ENCODE assay signal across 23 cellular contexts in genomic region chr1:6476483-6476882, GRCh38. TPM values are rescaled to one million over a fixed set of nuclear protein-coding genes. Genes with fewer than 3 reads are reported as not detected.
"Had no signal": no experiment of that assay in that cellular context is flagged by ENCODE, and none has a peak within 500 bp of the region (broad histone marks: within the 10 kb centered on the region; RNA-seq: fewer than 3 reads in every experiment).

No MANE protein-coding gene starts in this region.

- H3K27me3 ChIP-seq: cardiac muscle cell, foreskin keratinocyte, tibial nerve, vagina had no signal

- H3K4me3 ChIP-seq: cardiac muscle cell, lung, tibial nerve, vagina had no signal

- ATAC-seq: foreskin keratinocyte; stimulated activated naive CD8-positive, alpha-beta T cell treated with anti-CD3 and anti-CD28 coated beads, Interleukin-15, Interleukin-2, amounts not matched to agents 100 U/mL and 50 U/mL, for 24 hours had no signal

- H3K4me1 ChIP-seq: vagina had no signal

- H3K9me3 ChIP-seq: tibial nerve, vagina had no signal

- H3K36me3 ChIP-seq: cardiac muscle cell had no signal

- H3K27ac ChIP-seq: foreskin keratinocyte, tibial nerve, vagina had no signal

- DNase-seq: activated B cell treated with CpG ODN at 0.5 μM for 24 hours; activated CD4-positive, alpha-beta memory T cell treated with anti-CD3 and anti-CD28 coated beads for 36 hours; activated CD4-positive, alpha-beta T cell treated with anti-CD3 and anti-CD28 coated beads for 4 hours; activated naive CD8-positive, alpha-beta T cell treated with anti-CD3 and anti-CD28 coated beads for 36 hours; activated T-cell treated with anti-CD3 and anti-CD28 coated beads for 4 hours; dermis blood vessel endothelial cell; effector memory CD4-positive, alpha-beta T cell; foreskin keratinocyte; hippocampal formation; left cardiac atrium; occipital lobe; stimulated activated naive CD8-positive, alpha-beta T cell treated with anti-CD3 and anti-CD28 coated beads, Interleukin-15, Interleukin-2, amounts not matched to agents 100 U/mL and 50 U/mL, for 24 hours; substantia nigra had no signal

- FAIRE-seq: islet of Langerhans, TTC549 had no signal

RNA-seq across cellular contexts. Expression of gene ESPN, which starts 51.9 kb away (rescaled TPM):
- total RNA-seq: fibroblast of lung, occipital lobe, posterior vena cava had no signal
- polyA plus RNA-seq: fibroblast of lung, neural cell had no signal

RNA-seq across cellular contexts. Expression of gene HES2, which starts 56.8 kb away (rescaled TPM):
- total RNA-seq: activated B cell treated with CpG ODN at 0.5 μM for 24 hours; activated naive CD8-positive, alpha-beta T cell treated with anti-CD3 and anti-CD28 coated beads for 36 hours; cardiac muscle cell; skeletal muscle tissue; tibial nerve had no signal
- polyA plus RNA-seq: cardiac muscle cell, fibroblast of lung, neural cell had no signal
